1 cellular context compared by ENCODE assay signal in the genomic region with DNA sequence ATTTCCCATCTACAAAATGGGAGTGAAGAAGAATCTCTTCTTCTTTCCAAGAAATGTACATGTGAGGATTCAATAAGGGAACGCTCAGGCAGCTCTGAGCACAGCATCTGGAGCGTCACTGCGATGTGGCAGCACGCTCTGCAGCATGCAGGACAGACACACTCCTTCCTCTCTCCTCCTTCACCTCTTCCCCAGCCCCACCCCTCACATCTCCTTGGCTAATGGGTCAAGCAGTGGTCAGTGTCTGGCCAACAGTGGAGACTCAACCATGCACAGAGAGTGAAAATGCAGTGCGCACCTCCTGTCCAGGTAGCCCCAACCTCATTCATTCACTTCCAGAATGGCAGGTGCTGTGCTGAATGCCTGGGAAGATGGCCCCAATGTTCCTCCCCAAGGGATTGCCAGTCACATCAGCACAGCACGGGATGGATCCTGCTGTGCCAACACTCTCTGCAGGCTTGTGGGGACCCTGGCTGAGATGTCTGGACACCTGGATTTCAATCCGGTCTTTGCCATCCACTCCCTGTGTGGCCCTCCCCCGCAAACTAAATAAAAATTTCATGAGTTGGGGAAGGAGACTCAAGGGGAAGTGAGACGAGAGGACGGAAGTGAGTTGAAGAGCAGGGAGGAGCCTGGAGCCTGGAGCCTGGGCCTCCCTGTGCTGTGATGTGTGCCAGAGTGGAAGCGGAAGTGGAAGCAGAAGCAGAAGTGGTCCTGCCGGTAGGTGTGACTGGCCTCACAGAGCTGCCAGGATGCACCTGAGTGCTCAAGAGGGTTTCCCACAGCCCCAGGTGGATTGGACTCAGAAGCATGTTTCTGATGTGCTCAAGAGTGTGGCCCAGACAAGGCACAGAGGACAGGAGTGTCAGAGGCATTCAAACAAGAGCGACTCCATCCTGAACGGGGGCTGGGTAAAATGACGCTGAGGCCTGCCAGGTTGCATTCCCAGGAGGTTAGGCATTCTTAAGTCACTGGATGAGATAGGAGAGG.
TF ChIP-seq lines count a peak whose summit lies in the region.

No MANE protein-coding gene starts in this region.

TF ChIP-seq in HepG2, 621 proteins besides CTCF, POLR2A, EP300 and RAD21 (continued from another document):
- TF ChIP-seq, protein P1, sequence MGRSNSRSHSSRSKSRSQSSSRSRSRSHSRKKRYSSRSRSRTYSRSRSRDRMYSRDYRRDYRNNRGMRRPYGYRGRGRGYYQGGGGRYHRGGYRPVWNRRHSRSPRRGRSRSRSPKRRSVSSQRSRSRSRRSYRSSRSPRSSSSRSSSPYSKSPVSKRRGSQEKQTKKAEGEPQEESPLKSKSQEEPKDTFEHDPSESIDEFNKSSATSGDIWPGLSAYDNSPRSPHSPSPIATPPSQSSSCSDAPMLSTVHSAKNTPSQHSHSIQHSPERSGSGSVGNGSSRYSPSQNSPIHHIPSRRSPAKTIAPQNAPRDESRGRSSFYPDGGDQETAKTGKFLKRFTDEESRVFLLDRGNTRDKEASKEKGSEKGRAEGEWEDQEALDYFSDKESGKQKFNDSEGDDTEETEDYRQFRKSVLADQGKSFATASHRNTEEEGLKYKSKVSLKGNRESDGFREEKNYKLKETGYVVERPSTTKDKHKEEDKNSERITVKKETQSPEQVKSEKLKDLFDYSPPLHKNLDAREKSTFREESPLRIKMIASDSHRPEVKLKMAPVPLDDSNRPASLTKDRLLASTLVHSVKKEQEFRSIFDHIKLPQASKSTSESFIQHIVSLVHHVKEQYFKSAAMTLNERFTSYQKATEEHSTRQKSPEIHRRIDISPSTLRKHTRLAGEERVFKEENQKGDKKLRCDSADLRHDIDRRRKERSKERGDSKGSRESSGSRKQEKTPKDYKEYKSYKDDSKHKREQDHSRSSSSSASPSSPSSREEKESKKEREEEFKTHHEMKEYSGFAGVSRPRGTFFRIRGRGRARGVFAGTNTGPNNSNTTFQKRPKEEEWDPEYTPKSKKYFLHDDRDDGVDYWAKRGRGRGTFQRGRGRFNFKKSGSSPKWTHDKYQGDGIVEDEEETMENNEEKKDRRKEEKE (IDR thresholded peaks at IDR 0.05), result no peak
- TF ChIP-seq, protein P2, sequence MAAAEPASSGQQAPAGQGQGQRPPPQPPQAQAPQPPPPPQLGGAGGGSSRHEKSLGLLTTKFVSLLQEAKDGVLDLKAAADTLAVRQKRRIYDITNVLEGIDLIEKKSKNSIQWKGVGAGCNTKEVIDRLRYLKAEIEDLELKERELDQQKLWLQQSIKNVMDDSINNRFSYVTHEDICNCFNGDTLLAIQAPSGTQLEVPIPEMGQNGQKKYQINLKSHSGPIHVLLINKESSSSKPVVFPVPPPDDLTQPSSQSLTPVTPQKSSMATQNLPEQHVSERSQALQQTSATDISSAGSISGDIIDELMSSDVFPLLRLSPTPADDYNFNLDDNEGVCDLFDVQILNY (CRISPR knock-in tag; conservative IDR thresholded peaks at IDR 0.05), result no peak
- no peak for TF ChIP-seq SETDB1 (CRISPR knock-in tag; IDR thresholded peaks at IDR 0.05; ENCODE audit: borderline replicate concordance)
- no peak for TF ChIP-seq NCOA1 (CRISPR knock-in tag; IDR thresholded peaks at IDR 0.05)
- TF ChIP-seq, protein P3, sequence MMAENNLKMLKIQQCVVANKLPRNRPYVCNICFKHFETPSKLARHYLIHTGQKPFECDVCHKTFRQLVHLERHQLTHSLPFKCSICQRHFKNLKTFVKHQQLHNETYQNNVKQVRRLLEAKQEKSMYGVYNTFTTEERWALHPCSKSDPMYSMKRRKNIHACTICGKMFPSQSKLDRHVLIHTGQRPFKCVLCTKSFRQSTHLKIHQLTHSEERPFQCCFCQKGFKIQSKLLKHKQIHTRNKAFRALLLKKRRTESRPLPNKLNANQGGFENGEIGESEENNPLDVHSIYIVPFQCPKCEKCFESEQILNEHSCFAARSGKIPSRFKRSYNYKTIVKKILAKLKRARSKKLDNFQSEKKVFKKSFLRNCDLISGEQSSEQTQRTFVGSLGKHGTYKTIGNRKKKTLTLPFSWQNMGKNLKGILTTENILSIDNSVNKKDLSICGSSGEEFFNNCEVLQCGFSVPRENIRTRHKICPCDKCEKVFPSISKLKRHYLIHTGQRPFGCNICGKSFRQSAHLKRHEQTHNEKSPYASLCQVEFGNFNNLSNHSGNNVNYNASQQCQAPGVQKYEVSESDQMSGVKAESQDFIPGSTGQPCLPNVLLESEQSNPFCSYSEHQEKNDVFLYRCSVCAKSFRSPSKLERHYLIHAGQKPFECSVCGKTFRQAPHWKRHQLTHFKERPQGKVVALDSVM (CRISPR knock-in tag; IDR thresholded peaks at IDR 0.05), result no peak
- TF ChIP-seq ZBTB21 (CRISPR knock-in tag; IDR thresholded peaks at IDR 0.05), result no peak
- TF ChIP-seq SOX6 (IDR thresholded peaks at IDR 0.05), result no peak
- no peak for TF ChIP-seq SOX6 (CRISPR knock-in tag; IDR thresholded peaks at IDR 0.05)
- TF ChIP-seq, protein P4, sequence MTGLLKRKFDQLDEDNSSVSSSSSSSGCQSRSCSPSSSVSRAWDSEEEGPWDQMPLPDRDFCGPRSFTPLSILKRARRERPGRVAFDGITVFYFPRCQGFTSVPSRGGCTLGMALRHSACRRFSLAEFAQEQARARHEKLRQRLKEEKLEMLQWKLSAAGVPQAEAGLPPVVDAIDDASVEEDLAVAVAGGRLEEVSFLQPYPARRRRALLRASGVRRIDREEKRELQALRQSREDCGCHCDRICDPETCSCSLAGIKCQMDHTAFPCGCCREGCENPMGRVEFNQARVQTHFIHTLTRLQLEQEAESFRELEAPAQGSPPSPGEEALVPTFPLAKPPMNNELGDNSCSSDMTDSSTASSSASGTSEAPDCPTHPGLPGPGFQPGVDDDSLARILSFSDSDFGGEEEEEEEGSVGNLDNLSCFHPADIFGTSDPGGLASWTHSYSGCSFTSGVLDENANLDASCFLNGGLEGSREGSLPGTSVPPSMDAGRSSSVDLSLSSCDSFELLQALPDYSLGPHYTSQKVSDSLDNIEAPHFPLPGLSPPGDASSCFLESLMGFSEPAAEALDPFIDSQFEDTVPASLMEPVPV (CRISPR knock-in tag; IDR thresholded peaks at IDR 0.05), result no peak
- TF ChIP-seq GATAD2A (CRISPR knock-in tag; IDR thresholded peaks at IDR 0.05), result no peak
- TF ChIP-seq SYNCRIP (IDR thresholded peaks at IDR 0.05; ENCODE audit: insufficient read depth, low read depth, low read length), result no peak
- TF ChIP-seq, protein P5, sequence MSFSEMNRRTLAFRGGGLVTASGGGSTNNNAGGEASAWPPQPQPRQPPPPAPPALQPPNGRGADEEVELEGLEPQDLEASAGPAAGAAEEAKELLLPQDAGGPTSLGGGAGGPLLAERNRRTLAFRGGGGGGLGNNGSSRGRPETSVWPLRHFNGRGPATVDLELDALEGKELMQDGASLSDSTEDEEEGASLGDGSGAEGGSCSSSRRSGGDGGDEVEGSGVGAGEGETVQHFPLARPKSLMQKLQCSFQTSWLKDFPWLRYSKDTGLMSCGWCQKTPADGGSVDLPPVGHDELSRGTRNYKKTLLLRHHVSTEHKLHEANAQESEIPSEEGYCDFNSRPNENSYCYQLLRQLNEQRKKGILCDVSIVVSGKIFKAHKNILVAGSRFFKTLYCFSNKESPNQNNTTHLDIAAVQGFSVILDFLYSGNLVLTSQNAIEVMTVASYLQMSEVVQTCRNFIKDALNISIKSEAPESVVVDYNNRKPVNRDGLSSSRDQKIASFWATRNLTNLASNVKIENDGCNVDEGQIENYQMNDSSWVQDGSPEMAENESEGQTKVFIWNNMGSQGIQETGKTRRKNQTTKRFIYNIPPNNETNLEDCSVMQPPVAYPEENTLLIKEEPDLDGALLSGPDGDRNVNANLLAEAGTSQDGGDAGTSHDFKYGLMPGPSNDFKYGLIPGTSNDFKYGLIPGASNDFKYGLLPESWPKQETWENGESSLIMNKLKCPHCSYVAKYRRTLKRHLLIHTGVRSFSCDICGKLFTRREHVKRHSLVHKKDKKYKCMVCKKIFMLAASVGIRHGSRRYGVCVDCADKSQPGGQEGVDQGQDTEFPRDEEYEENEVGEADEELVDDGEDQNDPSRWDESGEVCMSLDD (CRISPR knock-in tag; IDR thresholded peaks at IDR 0.05; ENCODE audit: borderline replicate concordance), result no peak
- no peak for TF ChIP-seq SRSF9 (IDR thresholded peaks at IDR 0.05; ENCODE audit: borderline replicate concordance, insufficient read depth, low read depth, low read length, poor library complexity, severe bottlenecking)
